17 cellular contexts compared by ENCODE assay signal in the genomic region with DNA sequence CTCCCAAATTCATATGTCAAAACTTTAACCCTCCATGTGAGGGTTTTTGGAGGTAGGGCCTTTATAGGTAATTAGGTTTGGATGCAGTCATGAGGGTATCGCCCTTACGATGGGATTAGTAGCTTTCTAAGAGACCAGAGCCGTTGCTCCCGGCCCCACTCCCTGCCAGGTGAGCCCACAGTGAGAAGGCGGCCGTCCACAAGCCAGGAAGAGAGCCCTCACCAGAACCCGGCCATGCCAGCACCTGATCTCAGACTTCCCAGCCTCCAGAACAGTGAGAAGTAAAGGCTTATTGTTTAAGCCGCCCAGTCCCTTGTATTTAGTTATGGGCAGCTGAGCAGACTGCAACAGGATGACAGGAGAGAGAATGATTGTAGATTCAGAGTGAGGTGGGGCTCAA.
"Had no signal": no experiment of that assay in that cellular context is flagged by ENCODE, and none has a peak within 500 bp of the region (broad histone marks: within the 10 kb centered on the region; RNA-seq: fewer than 3 reads in every experiment).

No MANE protein-coding gene starts in this region.

- H3K4me1 ChIP-seq: upper lobe of right lung had no signal

- H3K27me3 ChIP-seq: dorsolateral prefrontal cortex, heart left ventricle, testis, tibial nerve, upper lobe of right lung, vagina had no signal

- H3K9me3 ChIP-seq: heart left ventricle, mucosa of descending colon, testis, tibial nerve, upper lobe of right lung, vagina had no signal

- H3K27ac ChIP-seq: dorsolateral prefrontal cortex, heart left ventricle, testis, tibial nerve, upper lobe of right lung, vagina had no signal

- H3K4me2 ChIP-seq: smooth muscle cell had no signal

- H3K4me3 ChIP-seq: dorsolateral prefrontal cortex, heart left ventricle, mucosa of descending colon, smooth muscle cell, testis, tibial nerve, upper lobe of right lung, vagina had no signal

- DNase-seq: cortex of kidney; dorsolateral prefrontal cortex; effector CD8-positive, alpha-beta T cell; foreskin melanocyte; heart left ventricle; hippocampal formation; kidney glomerular epithelial cell; mucosa of descending colon; natural killer cell; stimulated activated CD4-positive, alpha-beta T cell treated with anti-CD3 and anti-CD28 coated beads, Interleukin-4, amount 100 ng/mL, for 24 hours; stimulated activated naive B cell treated with anti-CD40 and anti-IgM and Interleukin-4, amounts not matched to agents 10 μg/mL and 1 μg/mL and 100 μg/mL, for 72 hours; stimulated activated naive CD8-positive, alpha-beta T cell treated with anti-CD3 and anti-CD28 coated beads, Interleukin-15, amount 100 ng/mL, for 72 hours; testis; upper lobe of right lung had no signal

- H3K36me3 ChIP-seq: upper lobe of right lung, vagina had no signal

- ATAC-seq: heart left ventricle; mucosa of descending colon; natural killer cell; stimulated activated naive B cell treated with anti-CD40 and anti-IgM and Interleukin-4, amounts not matched to agents 10 μg/mL and 1 μg/mL and 100 μg/mL, for 72 hours; stimulated activated naive CD8-positive, alpha-beta T cell treated with anti-CD3 and anti-CD28 coated beads, Interleukin-15, amount 100 ng/mL, for 72 hours; upper lobe of right lung had no signal
